In the genomic region with DNA sequence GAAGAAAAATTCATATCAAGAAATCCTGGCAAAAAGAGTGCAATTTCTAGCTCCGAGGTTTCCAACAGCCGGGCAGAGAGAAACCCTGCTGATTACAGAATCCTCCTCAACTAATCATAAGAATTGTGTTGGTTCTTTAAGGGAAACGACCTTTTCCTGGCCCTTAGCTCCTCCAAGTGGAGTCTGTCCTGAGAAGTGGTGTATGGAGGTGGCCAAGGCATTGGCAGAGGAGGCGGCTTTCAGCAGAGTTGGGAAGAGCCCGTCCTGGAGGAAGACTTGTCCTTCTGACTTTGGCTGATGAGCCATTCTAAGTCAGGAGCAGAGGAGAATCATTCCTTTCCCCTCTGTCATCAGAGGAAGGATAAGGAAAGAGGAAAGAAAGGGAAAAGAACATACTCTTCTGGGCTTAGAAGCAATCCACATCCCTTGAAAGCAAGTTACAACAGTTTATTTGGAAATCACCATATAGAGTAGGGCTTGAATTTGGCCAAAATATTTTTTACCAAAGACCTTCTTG, we compare ENCODE assay signal across 20 cellular contexts. TPM values are rescaled to one million over a fixed set of nuclear protein-coding genes. Genes with fewer than 3 reads are reported as not detected.
DNase-seq lines count a peak whose midpoint lies in the region; ATAC-seq, FAIRE-seq and TF ChIP-seq lines count a peak whose summit lies in the region.
"Had no signal": no experiment of that assay in that cellular context is flagged by ENCODE, and none has a peak within 500 bp of the region (broad histone marks: within the 10 kb centered on the region; RNA-seq: fewer than 3 reads in every experiment).

No MANE protein-coding gene starts in this region.

- H3K14ac ChIP-seq in H9 (ENCODE audit: insufficient read depth, low read length) = 0 out of 2 replicates have a peak overlapping the region, but pooled peaks have one; percentile 59

- no CpG with 5 or more reads among the region's 5 CpGs for WGBS in H9 (ENCODE audit: extremely low coverage, insufficient read length, low lambda C conversion rate)
- WGBS in upper lobe of left lung, 2 donors = 51 to 61% methylated on average over 5 of the region's 5 CpGs

- peaks cover 17 to 23% of the 10 kb centered on the region in 2 experiments for H3K4me1 Mint-ChIP-seq in H9
- H3K4me1 Mint-ChIP-seq: CD14-positive monocyte had no signal

- no peak overlapping the region for H4K5ac ChIP-seq in H9 (ENCODE audit: insufficient read length, low read depth, low read length)

- no peak overlapping the region for H3K27ac ChIP-seq in H9 (ENCODE audit: insufficient read length, low read depth, low read length)
- peak overlapping the region in 3 of 4 donors; percentile 15 to 86 (median 53) for H3K27ac ChIP-seq in upper lobe of left lung

- ATAC-seq in upper lobe of left lung (ENCODE audit: low FRiP score in 2 of 2) = peak in 1 of 2 donors; percentile 26
- ATAC-seq: GM12878, SK-N-SH treated with all-trans-retinoic acid at 6 μM for 48 hours had no signal

- no peak overlapping the region for H3T11ph ChIP-seq in H9 (ENCODE audit: low read length)

- no peaks in the 10 kb centered on the region for H3K23me2 ChIP-seq in H9 (ENCODE audit: insufficient read length, low read depth, low read length, poor library complexity, severe bottlenecking)

- H3K4ac ChIP-seq in H9 (ENCODE audit: low read depth, low read length) = no peak overlapping the region

- H3K79me1 ChIP-seq in H9 (ENCODE audit: insufficient read depth, low read depth, low read length, poor library complexity, severe bottlenecking) = no peaks in the 10 kb centered on the region

- H2BK20ac ChIP-seq in H9 (ENCODE audit: low read depth, low read length, poor library complexity, severe bottlenecking) = no peak overlapping the region

- H2BK5ac ChIP-seq in H9 (ENCODE audit: insufficient read length, low read length) = no peak overlapping the region

- no peaks in the 10 kb centered on the region for H3K9me3 Mint-ChIP-seq in H9
- H3K9me3 Mint-ChIP-seq: CD14-positive monocyte had no signal

- H3K4me2 ChIP-seq in H9 (ENCODE audit: insufficient read depth, insufficient read length, low read length) = no peak overlapping the region

- H4K8ac ChIP-seq in H9 (replicated peaks; ENCODE audit: insufficient read length, low read depth, low read length) = no peak overlapping the region

- peak overlapping the region; percentile 44 for H3K18ac ChIP-seq in H9 (ENCODE audit: insufficient read length, low read depth, low read length)

- TF ChIP-seq EP300 in upper lobe of left lung (IDR thresholded peaks at IDR 0.05) = no peak

- no peaks in the 10 kb centered on the region for H3K9me3 ChIP-seq in H9 (ENCODE audit: control insufficient read depth, low read depth, low read length)
- no peaks in the 10 kb centered on the region for H3K9me3 ChIP-seq in upper lobe of left lung
- H3K9me3 ChIP-seq: Caco-2 had no signal

- no peaks in the 10 kb centered on the region for H3K36me3 Mint-ChIP-seq in H9 (ENCODE audit: insufficient read depth in 1 of 3, low read depth in 3 of 3)
- H3K36me3 Mint-ChIP-seq: CD14-positive monocyte had no signal

- no peaks in the 10 kb centered on the region for H3K36me3 ChIP-seq in bronchial epithelial cell (ENCODE audit: control insufficient read depth, insufficient read depth, low read length)
- no peaks in the 10 kb centered on the region for H3K36me3 ChIP-seq in upper lobe of left lung

- no peak for TF ChIP-seq CTCF in H9 (conservative IDR thresholded peaks at IDR 0.05)
- no peak for TF ChIP-seq CTCF in bronchial epithelial cell (IDR thresholded peaks at IDR 0.05; ENCODE audit: insufficient read depth, low read length, severe bottlenecking)
- TF ChIP-seq CTCF in upper lobe of left lung (IDR thresholded peaks at IDR 0.05) = no peak

- no peak overlapping the region for H2BK120ac ChIP-seq in H9 (ENCODE audit: low read depth, low read length, poor library complexity, severe bottlenecking)

- TF ChIP-seq POLR2A in upper lobe of left lung (IDR thresholded peaks at IDR 0.05) = peak in 1 of 4 donors; percentile 58

- H4K20me1 ChIP-seq in H9 (ENCODE audit: control insufficient read depth, insufficient read depth, insufficient read length) = no peaks in the 10 kb centered on the region

- no peaks in the 10 kb centered on the region for H3K79me2 ChIP-seq in H9 (ENCODE audit: insufficient read depth, low read length)

- no peak for DNase-seq in H9
- DNase-seq in bronchial epithelial cell (ENCODE audit: low read depth) = peak; percentile 54
- peak; percentile 13 for DNase-seq in kidney tubule cell (ENCODE audit: low spot score)
- DNase-seq in upper lobe of left lung = no peak
- DNase-seq in NCI-H1417 (lab: John Stamatoyannopoulos, UW) = no peak
- no peak for DNase-seq in NCI-H146 (lab: John Stamatoyannopoulos, UW)
- no peak for DNase-seq in cortex of kidney (lab: John Stamatoyannopoulos, UW)
- DNase-seq: Caco-2; GOT3; NCI-H1105 treated with DMSO at 0.1 percent for 48 hours; NCI-H187 treated with DMSO at 0.1 percent for 48 hours; NCI-H2171; NCI-H446 treated with DMSO at 0.1 percent for 48 hours; NK-92 treated with Interleukin-12 subunit alpha and Interleukin-12 subunit beta, amount 100 ng/mL, for 24 hours; SHP77 had no signal

- H3K9ac ChIP-seq in H9 (ENCODE audit: extremely low read depth, insufficient read length, low read length) = no peak overlapping the region

- H3K23ac ChIP-seq in H9 (ENCODE audit: insufficient read length, low read depth, low read length) = no peak overlapping the region

- H3K27me3 ChIP-seq in H9 (ENCODE audit: insufficient read depth, low read length) = no peaks in the 10 kb centered on the region
- H3K27me3 ChIP-seq in bronchial epithelial cell (ENCODE audit: control insufficient read depth, insufficient read depth, low read length) = no peaks in the 10 kb centered on the region
- H3K27me3 ChIP-seq in upper lobe of left lung = no peaks in the 10 kb centered on the region

- no peak overlapping the region for H3K56ac ChIP-seq in H9 (ENCODE audit: insufficient read length, low read depth, low read length)

- H2AK5ac ChIP-seq in H9 (ENCODE audit: insufficient read length, low read length) = no peak overlapping the region

- no peak for FAIRE-seq in bronchial epithelial cell (lab: Jason Lieb, UNC)
- FAIRE-seq: G401.6, GM12878 had no signal

- H2BK12ac ChIP-seq in H9 (ENCODE audit: insufficient read length, low read depth, low read length) = no peak overlapping the region

- no peak overlapping the region for H4K91ac ChIP-seq in H9 (ENCODE audit: insufficient read length, low read depth, low read length)

- H3K4me3 Mint-ChIP-seq in H9 = no peak overlapping the region
- H3K4me3 Mint-ChIP-seq: CD14-positive monocyte had no signal

- peak overlapping the region in 1 of 3 experiments; percentile 18; a peak in 1 of 7 replicates for H3K27ac Mint-ChIP-seq in H9
- H3K27ac Mint-ChIP-seq: CD14-positive monocyte had no signal

- H3K4me1 ChIP-seq in H9 (ENCODE audit: insufficient read depth, low read length) (no peaks in the 10 kb centered on the region), upper lobe of left lung (peaks cover 0 to 12% (median 3%) of the 10 kb centered on the region in 4 donors)

- no peak overlapping the region for H2BK15ac ChIP-seq in H9 (ENCODE audit: low read depth, low read length)

- H2AFZ ChIP-seq in H9 (ENCODE audit: low read length) = peak overlapping the region; percentile 82

- no peaks in the 10 kb centered on the region; the same call in 1 of the 2 replicates for H3K27me3 Mint-ChIP-seq in H9 (ENCODE audit: low read depth)

- H3K4me3 ChIP-seq in bronchial epithelial cell (ENCODE audit: low read depth, low read length) = no peak overlapping the region
- H3K4me3 ChIP-seq in upper lobe of left lung = no peak overlapping the region
- H3K4me3 ChIP-seq: GM12878 had no signal

RNA-seq across cellular contexts. Expression of gene PTCSC3, which starts 46.5 kb away (rescaled TPM):
- total RNA-seq in H9 (2021) (not detected in 2 replicates), bronchial epithelial cell (not detected in 2 replicates), upper lobe of left lung (1 to 10 TPM in 1 of 6 donors, under 1 TPM in 2, not detected in 3; 0.47 to 3.9 (median 0.83) TPM)
- total RNA-seq: Caco-2, GM12878, OCI-LY7 had no signal

Comparison
In these comparisons a context has a peak if more than half of its experiments do, and no peak if none do; other contexts are left out.
1. DNase-seq: peak in bronchial epithelial cell (single experiment) and kidney tubule cell (single experiment); none in H9 (single experiment), upper lobe of left lung (0 of 2), NCI-H1417 (0 of 3), NCI-H146 (single experiment) and cortex of kidney (single experiment).